14 cellular contexts compared by ENCODE assay signal in genomic region chr3:46301122-46301835, GRCh38. TPM values are rescaled to one million over a fixed set of nuclear protein-coding genes. Genes with fewer than 3 reads are reported as not detected.
DNase-seq lines count a peak whose midpoint lies in the region; ATAC-seq and TF ChIP-seq lines count a peak whose summit lies in the region.
"Had no signal": no experiment of that assay in that cellular context is flagged by ENCODE, and none has a peak within 500 bp of the region (broad histone marks: within the 10 kb centered on the region; RNA-seq: fewer than 3 reads in every experiment).

No MANE protein-coding gene starts in this region.

- no peak overlapping the region for H3K4me2 ChIP-seq in mammary epithelial cell (ENCODE audit: insufficient read depth, low read depth, low read length)

- no peaks in the 10 kb centered on the region for H3K79me2 ChIP-seq in mammary epithelial cell (ENCODE audit: insufficient read depth, low read length)

- BruUV-seq in mammary epithelial cell (replicated peaks; lab: Mats Ljungman, UMichigan) = no TSS peak

- no peaks in the 10 kb centered on the region for H3K27me3 ChIP-seq in heart left ventricle
- no peaks in the 10 kb centered on the region for H3K27me3 ChIP-seq in upper lobe of left lung
- H3K27me3 ChIP-seq in mammary epithelial cell (ENCODE audit: insufficient read depth, low read length) = peaks cover under 1% of the 10 kb centered on the region
- H3K27me3 ChIP-seq: breast epithelium had no signal

- H3K27ac Mint-ChIP-seq in activated naive CD4-positive, alpha-beta T cell treated with anti-CD3 and anti-CD28 coated beads, Interleukin-2, amount 10 ng/mL, durations not matched to agents 7 days and 5 days = peak overlapping the region; percentile 92
- H3K27ac Mint-ChIP-seq: WTC11 had no signal

- H3K9ac ChIP-seq in mammary epithelial cell (ENCODE audit: insufficient read depth, low read length) = no peak overlapping the region

- CTCF ChIA-PET in activated naive CD4-positive, alpha-beta T cell treated with anti-CD3 and anti-CD28 coated beads, Interleukin-2, amount 10 ng/mL, durations not matched to agents 7 days and 5 days (lab: Charles Lee) = interaction anchor here (1.5 to 3.2 kb wide), 2 partner anchors 25 to 77 kb away, joined by 3 to 22 read pairs; no protein-coding TSS in a partner anchor
- CTCF ChIA-PET in mammary epithelial cell (lab: Charles Lee; ENCODE audit: low non-redundant PET) = no interaction called here

- intact Hi-C loops in heart left ventricle (cut with DNase I) = no loop called here
- intact Hi-C loops in mammary epithelial cell (cut with micrococcal nuclease) = no loop called here

- H3K36me3 ChIP-seq in heart left ventricle (no peaks in the 10 kb centered on the region), upper lobe of left lung (no peaks in the 10 kb centered on the region), mammary epithelial cell (ENCODE audit: insufficient read depth, low read length) (no peaks in the 10 kb centered on the region)
- H3K36me3 ChIP-seq: breast epithelium had no signal

- H3K9me3 ChIP-seq in heart left ventricle (no peaks in the 10 kb centered on the region), upper lobe of left lung (no peaks in the 10 kb centered on the region), mammary epithelial cell (replicated peaks; ENCODE audit: insufficient read depth, low read length) (no peaks in the 10 kb centered on the region)
- H3K9me3 ChIP-seq: breast epithelium had no signal

- no peak for TF ChIP-seq CTCF in heart left ventricle (IDR thresholded peaks at IDR 0.05)
- TF ChIP-seq CTCF in upper lobe of left lung (IDR thresholded peaks at IDR 0.05) = no peak
- no peak for TF ChIP-seq CTCF in mammary epithelial cell (conservative IDR thresholded peaks at IDR 0.05 in 1 of 2, IDR thresholded peaks at IDR 0.05 in 1 of 2; ENCODE audit: extremely low read depth in 1 of 2, insufficient read depth in 1 of 2, low read depth in 1 of 2, low read length in 2 of 2)

- H3K4me1 Mint-ChIP-seq in activated naive CD4-positive, alpha-beta T cell treated with anti-CD3 and anti-CD28 coated beads, Interleukin-2, amount 10 ng/mL, durations not matched to agents 7 days and 5 days = peaks cover 71% of the 10 kb centered on the region
- H3K4me1 Mint-ChIP-seq: WTC11 had no signal

- H2AFZ ChIP-seq in mammary epithelial cell (ENCODE audit: low read depth, low read length) = no peak overlapping the region

- H3K27me3 Mint-ChIP-seq in activated naive CD4-positive, alpha-beta T cell treated with anti-CD3 and anti-CD28 coated beads, Interleukin-2, amount 10 ng/mL, durations not matched to agents 7 days and 5 days = peaks cover 5% of the 10 kb centered on the region

- peaks cover 2% of the 10 kb centered on the region for H3K9me3 Mint-ChIP-seq in activated naive CD4-positive, alpha-beta T cell treated with anti-CD3 and anti-CD28 coated beads, Interleukin-2, amount 10 ng/mL, durations not matched to agents 7 days and 5 days
- H3K9me3 Mint-ChIP-seq: WTC11 had no signal

- H3K4me3 ChIP-seq in heart left ventricle = no peak overlapping the region
- H3K4me3 ChIP-seq in upper lobe of left lung = no peak overlapping the region
- no peak overlapping the region for H3K4me3 ChIP-seq in mammary epithelial cell (replicated peaks in 1 of 3; ENCODE audit: insufficient read depth in 1 of 3, low read depth in 2 of 3, low read length in 3 of 3)
- H3K4me3 ChIP-seq: breast epithelium had no signal

- TF ChIP-seq POLR2A in heart left ventricle (IDR thresholded peaks at IDR 0.05) (no peak), upper lobe of left lung (IDR thresholded peaks at IDR 0.05) (no peak)

- peak in 3 of 4 donors; percentile 39 to 50 (median 41) for ATAC-seq in heart left ventricle
- peak; percentile 54 to 75 for ATAC-seq in upper lobe of left lung (ENCODE audit: low FRiP score in 2 of 2)
- ATAC-seq: WTC11 had no signal

- H4K20me1 ChIP-seq in mammary epithelial cell (ENCODE audit: insufficient read depth, low read length) = no peaks in the 10 kb centered on the region

- WGBS in heart left ventricle, 4 donors = 80 to 85% (median 82%) methylated on average over 7 of the region's 7 CpGs
- WGBS in upper lobe of left lung, 2 donors = 57 to 62% methylated on average over 7 of the region's 7 CpGs
- WGBS in mammary epithelial cell (ENCODE audit: low coverage, missing lambda C conversion rate) = 93% methylated on average over 7 of the region's 7 CpGs

- DNase-seq in activated naive CD4-positive, alpha-beta T cell treated with anti-CD3 and anti-CD28 coated beads, Interleukin-2, amount 10 ng/mL, durations not matched to agents 7 days and 5 days = peak; percentile 51
- no peak for DNase-seq in activated naive CD4-positive, alpha-beta T cell (lab: John Stamatoyannopoulos, UW)
- DNase-seq in SKM-1 (lab: John Stamatoyannopoulos, UW; ENCODE audit: unreplicated experiment) (peak; percentile 50), heart left ventricle (no peak), upper lobe of left lung (no peak), NCI-H510A (lab: John Stamatoyannopoulos, UW) (no peak), inferior parietal cortex (ENCODE audit: extremely low spot score) (no peak), mammary epithelial cell (no peak)
- DNase-seq: activated T-cell treated with anti-CD3 and anti-CD28 coated beads, Interleukin-2, amount 50 U/mL, for 48 hours; glutamatergic neuron; NCI-H1048 had no signal

- peaks cover 24% of the 10 kb centered on the region for H3K36me3 Mint-ChIP-seq in activated naive CD4-positive, alpha-beta T cell treated with anti-CD3 and anti-CD28 coated beads, Interleukin-2, amount 10 ng/mL, durations not matched to agents 7 days and 5 days
- H3K36me3 Mint-ChIP-seq: WTC11 had no signal

- H3K4me1 ChIP-seq in heart left ventricle = peaks cover 0 to 72% (median 0%) of the 10 kb centered on the region in 12 donors
- H3K4me1 ChIP-seq in upper lobe of left lung = peaks cover 12 to 22% (median 15%) of the 10 kb centered on the region in 4 donors
- peaks cover 16% of the 10 kb centered on the region for H3K4me1 ChIP-seq in mammary epithelial cell (ENCODE audit: insufficient read depth, low read length)
- H3K4me1 ChIP-seq: breast epithelium had no signal

- in situ Hi-C loops in mammary epithelial cell (cut with MboI; ENCODE audit: low sequenced_read_pairs in 2 of 2) = no loop called here

- H3K4me3 Mint-ChIP-seq in activated naive CD4-positive, alpha-beta T cell treated with anti-CD3 and anti-CD28 coated beads, Interleukin-2, amount 10 ng/mL, durations not matched to agents 7 days and 5 days = no peak overlapping the region
- H3K4me3 Mint-ChIP-seq: WTC11 had no signal

- peak overlapping the region in 1 of 12 donors; percentile 90 for H3K27ac ChIP-seq in heart left ventricle
- peak overlapping the region; percentile 13 to 69 (median 46) for H3K27ac ChIP-seq in upper lobe of left lung
- no peak overlapping the region for H3K27ac ChIP-seq in mammary epithelial cell (ENCODE audit: insufficient read depth, low read depth, low read length)
- H3K27ac ChIP-seq: breast epithelium had no signal

- TF ChIP-seq EP300 in upper lobe of left lung (IDR thresholded peaks at IDR 0.05) = no peak

- dilution Hi-C loops in mammary epithelial cell (cut with HindIII; ENCODE audit: low sequenced_read_pairs) = no loop called here

RNA-seq across cellular contexts. Expression of gene CCR2, which starts 52.6 kb away (rescaled TPM):
- total RNA-seq in heart left ventricle (10 to 100 TPM in 1 of 9 donors, 1 to 10 TPM in 3, under 1 TPM in 5; 0.35 to 10.5 (median 0.94) TPM), upper lobe of left lung (10 to 100 TPM in 1 of 6 donors, 1 to 10 TPM in 5; 2.1 to 27.8 (median 6.6) TPM), mammary epithelial cell (not detected)
- polyA plus RNA-seq in heart left ventricle (under 1 TPM; 0.23 to 0.53 TPM), mammary epithelial cell (not detected)
- polyA minus RNA-seq in mammary epithelial cell = not detected
- total RNA-seq: osteoblast, WTC11 had no signal

RNA-seq across cellular contexts. Expression of gene CCR3, which starts 59.0 kb away (rescaled TPM):
- total RNA-seq in heart left ventricle = under 1 TPM in 2 of 9 donors, not detected in 7; 0.20 to 0.27 TPM
- polyA plus RNA-seq in heart left ventricle = not detected
- total RNA-seq in upper lobe of left lung = under 1 TPM in 1 of 6 donors, not detected in 5; 0.13 TPM
- under 1 TPM in 1 of 2 donors, not detected in 1; 0.19 TPM for total RNA-seq in mammary epithelial cell
- polyA plus RNA-seq in mammary epithelial cell = not detected
- polyA minus RNA-seq in mammary epithelial cell = not detected
- total RNA-seq: breast epithelium, osteoblast, WTC11 had no signal

Comparison
In these comparisons a context has a peak if more than half of its experiments do, and no peak if none do; other contexts are left out.
1. DNase-seq: peak in activated naive CD4-positive, alpha-beta T cell treated with anti-CD3 and anti-CD28 coated beads, Interleukin-2, amount 10 ng/mL, durations not matched to agents 7 days and 5 days (single experiment) and SKM-1 (single experiment); none in activated naive CD4-positive, alpha-beta T cell (0 of 4), heart left ventricle (0 of 5), upper lobe of left lung (0 of 2), NCI-H510A (single experiment), inferior parietal cortex (single experiment) and mammary epithelial cell (single experiment).